ENCODE assay signal across 1 cellular context in genomic region chr18:49030692-49031443, GRCh38.
TF ChIP-seq lines count a peak whose summit lies in the region.

No MANE protein-coding gene starts in this region.

TF ChIP-seq in WTC11, 78 proteins besides CTCF, POLR2A, EP300 and RAD21 (continued from another document):
- TF ChIP-seq ZNF281 (CRISPR knock-in tag; IDR thresholded peaks at IDR 0.05): no peak
- TF ChIP-seq ZNF396 (CRISPR knock-in tag; IDR thresholded peaks at IDR 0.05; ENCODE audit: borderline replicate concordance): no peak
- no peak for TF ChIP-seq NR1H2 (CRISPR knock-in tag; IDR thresholded peaks at IDR 0.05)
- TF ChIP-seq ATF1 (CRISPR knock-in tag; IDR thresholded peaks at IDR 0.05): no peak
- TF ChIP-seq CDX4 (CRISPR knock-in tag; IDR thresholded peaks at IDR 0.05; ENCODE audit: borderline replicate concordance): no peak
- no peak for TF ChIP-seq NR2C2 (CRISPR knock-in tag; IDR thresholded peaks at IDR 0.05)
- TF ChIP-seq TCF7 (CRISPR knock-in tag; IDR thresholded peaks at IDR 0.05; ENCODE audit: low read depth): no peak
- no peak for TF ChIP-seq NFATC4 (CRISPR knock-in tag; IDR thresholded peaks at IDR 0.05)
- TF ChIP-seq ZNF219 (CRISPR knock-in tag; IDR thresholded peaks at IDR 0.05; ENCODE audit: borderline replicate concordance): no peak
- TF ChIP-seq ZBTB21 (CRISPR knock-in tag; IDR thresholded peaks at IDR 0.05; ENCODE audit: borderline replicate concordance): no peak
- no peak for TF ChIP-seq ZSCAN18 (CRISPR knock-in tag; IDR thresholded peaks at IDR 0.05)
- no peak for TF ChIP-seq STAT6 (CRISPR knock-in tag; conservative IDR thresholded peaks at IDR 0.05; ENCODE audit: low read depth)
- no peak for TF ChIP-seq CREM (CRISPR knock-in tag; IDR thresholded peaks at IDR 0.05)
- TF ChIP-seq NFE2L1 (CRISPR knock-in tag; IDR thresholded peaks at IDR 0.05): no peak
- no peak for TF ChIP-seq KAT7 (CRISPR knock-in tag; IDR thresholded peaks at IDR 0.05; ENCODE audit: borderline replicate concordance)
- TF ChIP-seq HMGA2 (CRISPR knock-in tag; IDR thresholded peaks at IDR 0.05): no peak
- TF ChIP-seq PRDM15 (CRISPR knock-in tag; IDR thresholded peaks at IDR 0.05): no peak
- TF ChIP-seq FOXK1 (CRISPR knock-in tag; IDR thresholded peaks at IDR 0.05): no peak
